In the genomic region with DNA sequence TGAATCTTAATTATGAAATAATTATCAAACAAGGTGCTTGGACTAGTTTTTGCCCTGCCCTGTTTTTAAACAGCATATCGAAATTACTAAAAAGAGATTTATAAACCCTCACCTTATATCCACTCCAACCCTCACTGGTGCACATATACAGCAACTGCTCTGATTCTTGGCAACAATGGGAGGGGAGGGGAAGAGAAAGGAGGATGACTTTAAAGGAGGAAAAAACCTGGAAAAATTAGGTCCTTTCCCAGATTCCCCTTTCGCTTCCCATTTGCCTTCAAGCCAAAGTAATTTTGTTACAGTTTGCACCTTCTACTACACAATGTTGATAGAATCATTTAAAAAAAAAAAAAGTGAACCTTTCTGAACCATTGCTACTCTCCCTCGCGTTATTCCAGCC, we compare ENCODE assay signal across 19 cellular contexts. TPM values are rescaled to one million over a fixed set of nuclear protein-coding genes. Genes with fewer than 3 reads are reported as not detected.
DNase-seq lines count a peak whose midpoint lies in the region; ATAC-seq, FAIRE-seq and TF ChIP-seq lines count a peak whose summit lies in the region.
"Had no signal": no experiment of that assay in that cellular context is flagged by ENCODE, and none has a peak within 500 bp of the region (broad histone marks: within the 10 kb centered on the region; RNA-seq: fewer than 3 reads in every experiment).

No MANE protein-coding gene starts in this region.

- no peak for FAIRE-seq in H1 (lab: Jason Lieb, UNC)
- FAIRE-seq: kidney had no signal

- no peak overlapping the region for H3K23ac ChIP-seq in H1 (ENCODE audit: insufficient read length)

- H3K36me3 ChIP-seq in Peyer's patch: peaks cover 0 to 16% (median 0%) of the 10 kb centered on the region in 3 donors
- no peaks in the 10 kb centered on the region for H3K36me3 ChIP-seq in H1 (ENCODE audit: control insufficient read depth in 2 of 4, insufficient read depth in 4 of 4, low read length in 3 of 4)
- H3K36me3 ChIP-seq in muscle layer of duodenum (ENCODE audit: control insufficient read depth in 1 of 2, insufficient read depth in 2 of 2, low read length in 2 of 2): no peaks in the 10 kb centered on the region
- H3K36me3 ChIP-seq: neutrophil, thoracic aorta had no signal

- H3K79me2 ChIP-seq in H1 (ENCODE audit: control insufficient read depth in 1 of 2, insufficient read depth in 2 of 2, low read length in 2 of 2): no peaks in the 10 kb centered on the region

- H2BK5ac ChIP-seq in H1 (ENCODE audit: low read depth, low read length): no peak overlapping the region

- no peak for TF ChIP-seq RAD21 in H1 (IDR thresholded peaks at IDR 0.05 in 1 of 2, conservative IDR thresholded peaks at IDR 0.05 in 1 of 2; ENCODE audit: low read depth in 2 of 2, low read length in 2 of 2)

- H4K5ac ChIP-seq in H1 (ENCODE audit: insufficient read length, low read depth, low read length): no peak overlapping the region

- POLR2A ChIA-PET in H1 (lab: Charles Lee; ENCODE audit: partially characterized antibody): interaction anchor here (2.3 kb wide), 1 partner anchor 10 kb away, joined by 11 read pairs; no protein-coding TSS in a partner anchor

- H2AK5ac ChIP-seq in H1 (ENCODE audit: low read depth, low read length): no peak overlapping the region

- no peak overlapping the region for H3K9ac ChIP-seq in H1 (replicated peaks in 1 of 4; ENCODE audit: extremely low read depth in 1 of 4, low read depth in 3 of 4, low read length in 3 of 4)

- DNase-seq in Peyer's patch (no peak), H1 (ENCODE audit: low read depth in 1 of 2, low spot score in 2 of 2) (no peak), type B pancreatic cell (ENCODE audit: extremely low spot score, unreplicated experiment) (no peak), NCI-H2081 (lab: John Stamatoyannopoulos, UW) (no peak)
- DNase-seq in stimulated activated naive B cell treated with anti-CD40 and anti-IgM and Interleukin-4, amounts not matched to agents 10 μg/mL and 1 μg/mL and 100 μg/mL, for 72 hours: no peak
- DNase-seq: activated CD4-positive, alpha-beta T cell treated with anti-CD3 and anti-CD28 coated beads, Interleukin-2, amount 10 ng/mL, durations not matched to agents 24 days and 14 days; activated naive CD4-positive, alpha-beta T cell treated with Interleukin-2 at 50 U/mL for 16 hours; aorta; GOT3; kidney; NCI-H1105 treated with DMSO at 0.1 percent for 48 hours; NCI-H524 treated with DMSO at 0.1 percent for 48 hours had no signal

- peaks cover 39% of the 10 kb centered on the region for H3K36me3 Mint-ChIP-seq in type B pancreatic cell
- peaks cover 44 to 58% of the 10 kb centered on the region in 2 donors for H3K36me3 Mint-ChIP-seq in stimulated activated naive B cell treated with anti-CD40 and anti-IgM and Interleukin-4, amounts not matched to agents 10 μg/mL and 1 μg/mL and 100 μg/mL, for 72 hours

- no peak overlapping the region for H3K14ac ChIP-seq in H1 (ENCODE audit: insufficient read length)

- TF ChIP-seq EP300 in H1 (IDR thresholded peaks at IDR 0.05; ENCODE audit: borderline replicate concordance in 1 of 2, low read depth in 2 of 2, low read length in 2 of 2): no peak

- H3K27ac Mint-ChIP-seq in type B pancreatic cell: peak overlapping the region; percentile 82
- H3K27ac Mint-ChIP-seq in stimulated activated naive B cell treated with anti-CD40 and anti-IgM and Interleukin-4, amounts not matched to agents 10 μg/mL and 1 μg/mL and 100 μg/mL, for 72 hours: no peak overlapping the region
- H3K27ac Mint-ChIP-seq: activated CD4-positive, alpha-beta T cell treated with anti-CD3 and anti-CD28 coated beads, Interleukin-2, amount 10 ng/mL, durations not matched to agents 24 days and 14 days; stimulated activated memory B cell treated with anti-CD40 and anti-IgM and Interleukin-4, amounts not matched to agents 10 μg/mL and 1 μg/mL and 100 μg/mL, for 72 hours had no signal

- no peak overlapping the region for H2BK120ac ChIP-seq in H1 (replicated peaks; ENCODE audit: low read depth, low read length)

- CTCF ChIA-PET in H1 (lab: Charles Lee; ENCODE audit: partially characterized antibody): interaction anchor here (0.6 to 0.7 kb wide), 2 partner anchors 85 to 287 kb away, joined by 4 read pairs; no protein-coding TSS in a partner anchor

- no peak overlapping the region for H4K8ac ChIP-seq in H1 (ENCODE audit: extremely low read depth, insufficient read depth, low read length)

- H3K79me1 ChIP-seq in H1 (ENCODE audit: low read depth, low read length): no peaks in the 10 kb centered on the region; the same call in 1 of the 2 replicates

- no peak overlapping the region for H2BK20ac ChIP-seq in H1 (ENCODE audit: low read length)

- H2BK12ac ChIP-seq in H1 (ENCODE audit: low read depth, low read length): no peak overlapping the region

- H3K27ac ChIP-seq in Peyer's patch (peak overlapping the region in 3 of 4 donors; percentile 7 to 86 (median 9)), H1 (ENCODE audit: low read depth, low read length) (no peak overlapping the region), muscle layer of duodenum (ENCODE audit: low read length) (peak overlapping the region; percentile 74)
- H3K27ac ChIP-seq: neutrophil, thoracic aorta had no signal

- H3K56ac ChIP-seq in H1 (replicated peaks; ENCODE audit: insufficient read length, low read depth, low read length): no peak overlapping the region

- H3K4me1 ChIP-seq in Peyer's patch: no peaks in the 10 kb centered on the region
- H3K4me1 ChIP-seq in H1 (replicated peaks in 1 of 4; ENCODE audit: control insufficient read depth in 3 of 4, insufficient read depth in 4 of 4, low read length in 3 of 4): peaks cover 6 to 15% (median 8%) of the 10 kb centered on the region in 4 experiments; a peak in 5 of 7 replicates
- H3K4me1 ChIP-seq in muscle layer of duodenum (ENCODE audit: control insufficient read depth in 1 of 2, insufficient read depth in 2 of 2, low read length in 2 of 2): no peaks in the 10 kb centered on the region

- H3K27me3 ChIP-seq in Peyer's patch: no peaks in the 10 kb centered on the region
- H3K27me3 ChIP-seq in H1 (replicated peaks in 1 of 4; ENCODE audit: control insufficient read depth in 3 of 4, extremely low read depth in 1 of 4, insufficient read depth in 3 of 4, low read length in 3 of 4): peaks cover 2 to 50% (median 34%) of the 10 kb centered on the region in 4 experiments; a peak in 6 of 7 replicates
- H3K27me3 ChIP-seq in muscle layer of duodenum (ENCODE audit: low read depth, low read length): no peaks in the 10 kb centered on the region
- H3K27me3 ChIP-seq: neutrophil had no signal

- no peak overlapping the region for H2BK15ac ChIP-seq in H1 (ENCODE audit: low read length)

- WGBS in H1 (ENCODE audit: extremely low coverage in 1 of 2, insufficient coverage in 1 of 2, insufficient read length in 1 of 2, insufficient replicate concordance in 2 of 2, low coverage in 1 of 2, low lambda C conversion rate in 2 of 2, missing lambda C conversion rate in 1 of 2), 2 experiments: 24% methylated on average over 4 of the region's 4 CpGs; no CpG with 5 or more reads in 1 of the 2 experiments

- H3K23me2 ChIP-seq in H1 (ENCODE audit: low read depth, low read length): peaks cover 27% of the 10 kb centered on the region

- H2AFZ ChIP-seq in H1 (ENCODE audit: low read length): no peak overlapping the region

- H3K4me2 ChIP-seq in H1 (ENCODE audit: insufficient read depth in 1 of 2, low read depth in 2 of 2, low read length in 2 of 2): peak overlapping the region; percentile 93 to 99; a peak in 3 of 4 replicates

- peak overlapping the region; percentile 89 for H3K4me3 Mint-ChIP-seq in type B pancreatic cell
- H3K4me3 Mint-ChIP-seq in stimulated activated naive B cell treated with anti-CD40 and anti-IgM and Interleukin-4, amounts not matched to agents 10 μg/mL and 1 μg/mL and 100 μg/mL, for 72 hours: no peak overlapping the region
- H3K4me3 Mint-ChIP-seq: activated CD4-positive, alpha-beta T cell treated with anti-CD3 and anti-CD28 coated beads, Interleukin-2, amount 10 ng/mL, durations not matched to agents 24 days and 14 days; stimulated activated memory B cell treated with anti-CD40 and anti-IgM and Interleukin-4, amounts not matched to agents 10 μg/mL and 1 μg/mL and 100 μg/mL, for 72 hours had no signal

- H3K9me3 ChIP-seq in Peyer's patch (no peaks in the 10 kb centered on the region), H1 (ENCODE audit: insufficient read depth in 2 of 2, low read depth in 1 of 2, low read length in 1 of 2) (no peaks in the 10 kb centered on the region), muscle layer of duodenum (ENCODE audit: control insufficient read depth in 1 of 2, low read length in 2 of 2) (no peaks in the 10 kb centered on the region)
- H3K9me3 ChIP-seq: thoracic aorta had no signal

- H4K91ac ChIP-seq in H1 (replicated peaks; ENCODE audit: insufficient read length, low read length): no peak overlapping the region

- peaks cover 27% of the 10 kb centered on the region for H3K4me1 Mint-ChIP-seq in type B pancreatic cell (ENCODE audit: unreplicated experiment)
- H3K4me1 Mint-ChIP-seq in stimulated activated naive B cell treated with anti-CD40 and anti-IgM and Interleukin-4, amounts not matched to agents 10 μg/mL and 1 μg/mL and 100 μg/mL, for 72 hours: no peaks in the 10 kb centered on the region
- H3K4me1 Mint-ChIP-seq: activated CD4-positive, alpha-beta T cell treated with anti-CD3 and anti-CD28 coated beads, Interleukin-2, amount 10 ng/mL, durations not matched to agents 24 days and 14 days; stimulated activated memory B cell treated with anti-CD40 and anti-IgM and Interleukin-4, amounts not matched to agents 10 μg/mL and 1 μg/mL and 100 μg/mL, for 72 hours had no signal

- TF ChIP-seq POLR2A in Peyer's patch (IDR thresholded peaks at IDR 0.05): no peak
- TF ChIP-seq POLR2A in H1 (IDR thresholded peaks at IDR 0.05; ENCODE audit: control extremely low read depth in 1 of 2, low read depth in 2 of 2, low read length in 2 of 2): no peak

- no peaks in the 10 kb centered on the region for H3K9me3 Mint-ChIP-seq in type B pancreatic cell
- peaks cover 0 to 6% of the 10 kb centered on the region in 2 donors for H3K9me3 Mint-ChIP-seq in stimulated activated naive B cell treated with anti-CD40 and anti-IgM and Interleukin-4, amounts not matched to agents 10 μg/mL and 1 μg/mL and 100 μg/mL, for 72 hours
- H3K9me3 Mint-ChIP-seq: activated CD4-positive, alpha-beta T cell treated with anti-CD3 and anti-CD28 coated beads, Interleukin-2, amount 10 ng/mL, durations not matched to agents 24 days and 14 days had no signal

- no peak overlapping the region for H3K4ac ChIP-seq in H1 (replicated peaks; ENCODE audit: insufficient read length, low read depth, low read length)

- H3K18ac ChIP-seq in H1 (ENCODE audit: extremely low read depth, low read length): no peak overlapping the region

- TF ChIP-seq CTCF in Peyer's patch (IDR thresholded peaks at IDR 0.05): no peak
- TF ChIP-seq CTCF in H1 (IDR thresholded peaks at IDR 0.05; ENCODE audit: control extremely low read depth in 1 of 3, insufficient read depth in 1 of 3, low read depth in 1 of 3, low read length in 3 of 3): no peak
- no peak for TF ChIP-seq CTCF in type B pancreatic cell (conservative IDR thresholded peaks at IDR 0.05)

- H4K20me1 ChIP-seq in H1 (replicated peaks in 1 of 2; ENCODE audit: control insufficient read depth in 1 of 2, insufficient read depth in 2 of 2, low read length in 2 of 2): peaks cover 14 to 20% of the 10 kb centered on the region in 2 experiments

- H3K4me3 ChIP-seq in Peyer's patch: peak overlapping the region in 1 of 4 donors; percentile 46
- peak overlapping the region in 2 of 4 experiments; percentile 5 to 68; a peak in 4 of 8 replicates for H3K4me3 ChIP-seq in H1 (ENCODE audit: extremely low read depth in 1 of 4, insufficient read depth in 2 of 4, low read depth in 3 of 4, low read length in 4 of 4)
- peak overlapping the region; percentile 47 to 66 for H3K4me3 ChIP-seq in muscle layer of duodenum (ENCODE audit: low read depth in 1 of 2, low read length in 2 of 2)
- H3K4me3 ChIP-seq: thoracic aorta had no signal

- no peak for ATAC-seq in stimulated activated naive B cell treated with anti-CD40 and anti-IgM and Interleukin-4, amounts not matched to agents 10 μg/mL and 1 μg/mL and 100 μg/mL, for 72 hours (replicated peaks)
- ATAC-seq in HG02870 (IDR thresholded peaks at IDR 0.05; ENCODE audit: unreplicated experiment): no peak
- ATAC-seq: stimulated activated memory B cell treated with anti-CD40 and anti-IgM and Interleukin-4, amounts not matched to agents 10 μg/mL and 1 μg/mL and 100 μg/mL, for 72 hours had no signal

- peaks cover 79% of the 10 kb centered on the region for H3K27me3 Mint-ChIP-seq in type B pancreatic cell
- H3K27me3 Mint-ChIP-seq in stimulated activated naive B cell treated with anti-CD40 and anti-IgM and Interleukin-4, amounts not matched to agents 10 μg/mL and 1 μg/mL and 100 μg/mL, for 72 hours: no peaks in the 10 kb centered on the region
- H3K27me3 Mint-ChIP-seq: activated CD4-positive, alpha-beta T cell treated with anti-CD3 and anti-CD28 coated beads, Interleukin-2, amount 10 ng/mL, durations not matched to agents 24 days and 14 days; stimulated activated memory B cell treated with anti-CD40 and anti-IgM and Interleukin-4, amounts not matched to agents 10 μg/mL and 1 μg/mL and 100 μg/mL, for 72 hours had no signal

RNA-seq across cellular contexts. Expression of gene MAB21L2, which starts 0.7 kb away (rescaled TPM):
- 10 to 100 TPM in 3 of 4 donors, 1 to 10 TPM in 1; 3.9 to 55.3 (median 18.7) TPM for total RNA-seq in Peyer's patch
- 0.11 TPM in 1 of 2 replicates, not detected in the other for total RNA-seq in H1 (2021; fragmentation: NEBNext Ultra II Directional; extraction: Animal tissue kit (Norgen Biotek cat#: 25700))
- 0.03 TPM in 2 replicates for polyA plus RNA-seq in H1 (2011; rRNA removed)
- 0.08 TPM for polyA plus RNA-seq in H1 (2011; cell fraction: cytosol; rRNA removed)
- polyA plus RNA-seq in H1 (2011; cell fraction: nucleus; rRNA removed): 0.06 TPM
- 0.07 to 0.17 TPM in 2 of 4 replicates, not detected in the others for polyA plus RNA-seq in H1 (2012, experiment 1 of 2)
- 0.07 TPM for polyA plus RNA-seq in H1 (2012, experiment 2 of 2)
- 0.02 TPM for polyA plus RNA-seq in H1 (2013, experiment 1 of 2)
- polyA plus RNA-seq in H1 (2013, experiment 2 of 2): 0.02 TPM
- 0.09 TPM in 1 of 2 replicates, not detected in the other for polyA minus RNA-seq in H1 (2011; rRNA and poly(A)+ RNA removed)
- polyA minus RNA-seq in H1 (2011; cell fraction: cytosol; rRNA and poly(A)+ RNA removed): not detected
- polyA minus RNA-seq in H1 (2011; cell fraction: nucleus; rRNA and poly(A)+ RNA removed): not detected
- total RNA-seq in type B pancreatic cell (ENCODE audit: low replicate concordance): 0.55 and 114 TPM in 2 replicates
- total RNA-seq: activated CD4-positive, alpha-beta T cell treated with anti-CD3 and anti-CD28 coated beads, Interleukin-2, amount 10 ng/mL, durations not matched to agents 24 days and 14 days; renal cortical epithelial cell had no signal
- polyA plus RNA-seq: BJ had no signal
